ENCODE assay signal across 25 cellular contexts in the genomic region with DNA sequence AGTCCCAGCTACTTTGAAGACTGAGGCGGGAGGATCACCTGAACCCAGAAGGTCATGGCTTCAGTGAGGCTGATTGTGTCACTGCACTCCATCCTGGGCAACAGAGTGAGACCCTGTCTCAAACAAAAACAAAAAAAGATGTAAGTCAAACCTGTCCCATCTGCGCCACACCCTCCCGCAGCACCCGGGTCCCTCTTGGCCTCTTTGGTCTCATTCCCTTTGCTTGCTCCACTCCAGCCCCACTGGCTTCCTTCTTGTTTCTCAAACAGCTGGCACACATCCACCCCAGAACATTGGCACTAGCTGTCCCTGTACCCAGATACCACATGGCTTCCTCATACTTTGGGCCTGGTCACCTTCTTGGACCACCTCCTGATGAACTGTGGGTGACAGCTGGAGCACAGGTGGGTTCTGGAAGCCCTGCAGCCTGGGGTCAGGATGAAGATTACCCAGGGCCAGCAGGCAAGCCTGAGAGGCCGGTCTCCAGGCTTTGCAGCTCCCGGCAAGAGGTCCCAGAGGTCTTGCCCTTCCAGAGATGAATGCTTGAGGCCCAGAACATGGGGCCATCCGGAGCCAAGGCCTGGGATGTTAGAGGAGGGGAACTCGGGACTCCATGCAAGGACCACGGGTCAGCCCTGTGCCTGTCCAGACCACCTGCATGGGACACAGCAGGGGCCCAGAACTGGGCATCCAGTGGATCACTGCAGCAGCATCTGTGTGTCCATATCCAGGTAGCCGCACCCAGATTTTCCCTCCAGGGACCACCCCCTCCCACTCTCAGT. TPM values are rescaled to one million over a fixed set of nuclear protein-coding genes. Genes with fewer than 3 reads are reported as not detected.
DNase-seq lines count a peak whose midpoint lies in the region; ATAC-seq and TF ChIP-seq lines count a peak whose summit lies in the region.
"Had no signal": no experiment of that assay in that cellular context is flagged by ENCODE, and none has a peak within 500 bp of the region (broad histone marks: within the 10 kb centered on the region; RNA-seq: fewer than 3 reads in every experiment).

No MANE protein-coding gene starts in this region.

- no peak overlapping the region for H3K4me3 Mint-ChIP-seq in activated CD8-positive, alpha-beta memory T cell treated with anti-CD3 and anti-CD28 coated beads, Interleukin-2, amount 10 ng/mL, durations not matched to agents 7 days and 5 days
- H3K4me3 Mint-ChIP-seq: CD4-positive, alpha-beta T cell; IgD-negative memory B cell had no signal

- H3K9me3 Mint-ChIP-seq in activated CD8-positive, alpha-beta memory T cell treated with anti-CD3 and anti-CD28 coated beads, Interleukin-2, amount 10 ng/mL, durations not matched to agents 7 days and 5 days (ENCODE audit: low read depth) = no peaks in the 10 kb centered on the region
- H3K9me3 Mint-ChIP-seq: CD4-positive, alpha-beta T cell had no signal

- intact Hi-C loops in upper lobe of right lung (cut with DNase I) = no loop called here

- H3K36me3 Mint-ChIP-seq in activated CD8-positive, alpha-beta memory T cell treated with anti-CD3 and anti-CD28 coated beads, Interleukin-2, amount 10 ng/mL, durations not matched to agents 7 days and 5 days = no peaks in the 10 kb centered on the region

- TF ChIP-seq CTCF in lung (IDR thresholded peaks at IDR 0.05; ENCODE audit: control extremely low read depth, extremely low read depth) (no peak), upper lobe of right lung (IDR thresholded peaks at IDR 0.05) (no peak)

- WGBS in lung, 2 donors = 89 to 91% methylated on average over 10 of the region's 10 CpGs

- no peaks in the 10 kb centered on the region for H3K27me3 ChIP-seq in lung (ENCODE audit: control insufficient read depth, insufficient read depth)
- peaks cover 33% of the 10 kb centered on the region for H3K27me3 ChIP-seq in upper lobe of right lung

- H3K4me1 ChIP-seq in lung (ENCODE audit: control insufficient read depth in 2 of 2, insufficient read depth in 2 of 2, low read length in 2 of 2) (peaks cover 0 to 1% of the 10 kb centered on the region in 2 donors), upper lobe of right lung (no peaks in the 10 kb centered on the region)
- H3K4me1 ChIP-seq: BLaER1 had no signal

- H3K36me3 ChIP-seq in lung (ENCODE audit: control insufficient read depth in 2 of 2, insufficient read depth in 2 of 2, low read length in 2 of 2) (no peaks in the 10 kb centered on the region), upper lobe of right lung (no peaks in the 10 kb centered on the region)
- H3K36me3 ChIP-seq: BLaER1 had no signal

- no peaks in the 10 kb centered on the region for H3K4me1 Mint-ChIP-seq in activated CD8-positive, alpha-beta memory T cell treated with anti-CD3 and anti-CD28 coated beads, Interleukin-2, amount 10 ng/mL, durations not matched to agents 7 days and 5 days

- no peak overlapping the region for H3K4me3 ChIP-seq in lung
- no peak overlapping the region for H3K4me3 ChIP-seq in upper lobe of right lung
- H3K4me3 ChIP-seq: BLaER1, SK-N-MC had no signal

- peaks cover 27% of the 10 kb centered on the region for H3K27me3 Mint-ChIP-seq in activated CD8-positive, alpha-beta memory T cell treated with anti-CD3 and anti-CD28 coated beads, Interleukin-2, amount 10 ng/mL, durations not matched to agents 7 days and 5 days

- ATAC-seq in activated CD8-positive, alpha-beta memory T cell treated with anti-CD3 and anti-CD28 coated beads, Interleukin-2, amount 10 ng/mL, durations not matched to agents 7 days and 5 days = no peak
- ATAC-seq in lung (ENCODE audit: insufficient read depth, low FRiP score) (no peak), upper lobe of right lung (peak; percentile 11), GM19455 (IDR thresholded peaks at IDR 0.05; ENCODE audit: unreplicated experiment) (no peak)

- CTCF ChIA-PET in activated CD8-positive, alpha-beta memory T cell treated with anti-CD3 and anti-CD28 coated beads, Interleukin-2, amount 10 ng/mL, durations not matched to agents 7 days and 5 days (lab: Charles Lee) = interaction anchor here (1.2 to 1.7 kb wide), 2 partner anchors 76 to 78 kb away, joined by 3 to 7 read pairs; no protein-coding TSS in a partner anchor

- H3K27ac ChIP-seq in lung (ENCODE audit: low read depth in 1 of 2, low read length in 1 of 2) = no peak overlapping the region
- no peak overlapping the region for H3K27ac ChIP-seq in upper lobe of right lung
- H3K27ac ChIP-seq: 22Rv1, BLaER1, SK-N-MC had no signal

- H3K9me3 ChIP-seq in lung (ENCODE audit: control insufficient read depth in 2 of 2, insufficient read depth in 1 of 2, low read length in 1 of 2) (peaks cover 0 to 7% of the 10 kb centered on the region in 2 donors), upper lobe of right lung (no peaks in the 10 kb centered on the region)

- peak; percentile 4 for DNase-seq in activated CD4-positive, alpha-beta T cell treated with anti-CD3 and anti-CD28 coated beads for 1 hour
- DNase-seq in activated CD4-positive, alpha-beta T cell treated with anti-CD3 and anti-CD28 coated beads, Interleukin-2, amount 50 U/mL, for 48 hours = no peak
- peak; percentile 23 for DNase-seq in activated CD8-positive, alpha-beta memory T cell treated with anti-CD3 and anti-CD28 coated beads, Interleukin-2, amount 10 ng/mL, durations not matched to agents 7 days and 5 days
- peak; percentile 13 for DNase-seq in lung (ENCODE audit: low spot score)
- DNase-seq in upper lobe of right lung = no peak
- DNase-seq in SW 1271 (lab: John Stamatoyannopoulos, UW) = no peak
- no peak for DNase-seq in SK-N-DZ (ENCODE audit: low spot score)
- DNase-seq: ACHN; CD4-positive, alpha-beta T cell; GDM1; GOT3; Karpas-422; MV-4-11; NCI-H1105 treated with DMSO at 0.1 percent for 48 hours; NCI-H1694; NCI-H446; OCI-M1; SHP77 had no signal

- H3K27ac Mint-ChIP-seq in activated CD8-positive, alpha-beta memory T cell treated with anti-CD3 and anti-CD28 coated beads, Interleukin-2, amount 10 ng/mL, durations not matched to agents 7 days and 5 days = no peak overlapping the region
- H3K27ac Mint-ChIP-seq: CD4-positive, alpha-beta T cell had no signal

RNA-seq across cellular contexts. Expression of a gene that starts 10.9 kb away (rescaled TPM):
- under 1 TPM in 1 of 2 experiments, not detected in 1; 0.28 TPM for total RNA-seq in activated CD8-positive, alpha-beta memory T cell treated with anti-CD3 and anti-CD28 coated beads, Interleukin-2, amount 10 ng/mL, durations not matched to agents 7 days and 5 days
- total RNA-seq in lung = 10 to 100 TPM in 1 of 2 donors, 1 to 10 TPM in 1; 9.6 to 37.0 TPM
- 10 to 100 TPM; 26.1 to 31.4 TPM for polyA plus RNA-seq in lung
- total RNA-seq in upper lobe of right lung = 86.6 TPM
- polyA plus RNA-seq in SK-N-DZ (2014; cell fraction: cytosol; rRNA removed) = 116 and 129 TPM in 2 replicates
- 130 and 136 TPM in 2 replicates for polyA plus RNA-seq in SK-N-DZ (2014; cell fraction: nucleus; rRNA removed)

RNA-seq across cellular contexts. Expression of a gene that starts 37.3 kb away (rescaled TPM):
- not detected for total RNA-seq in activated CD8-positive, alpha-beta memory T cell treated with anti-CD3 and anti-CD28 coated beads, Interleukin-2, amount 10 ng/mL, durations not matched to agents 7 days and 5 days
- total RNA-seq in lung (not detected), upper lobe of right lung (not detected)
- not detected for polyA plus RNA-seq in lung
- polyA plus RNA-seq in SK-N-DZ (2014; cell fraction: cytosol; rRNA removed) = not detected in 2 replicates
- polyA plus RNA-seq in SK-N-DZ (2014; cell fraction: nucleus; rRNA removed) = not detected in 2 replicates
- total RNA-seq: CD4-positive, alpha-beta T cell; M059J; RPMI7951 had no signal
- polyA plus RNA-seq: IgD-negative memory B cell had no signal

Comparison
In these comparisons a context has a peak if more than half of its experiments do, and no peak if none do; other contexts are left out.
1. DNase-seq: peak in activated CD4-positive, alpha-beta T cell treated with anti-CD3 and anti-CD28 coated beads for 1 hour (single experiment), activated CD8-positive, alpha-beta memory T cell treated with anti-CD3 and anti-CD28 coated beads, Interleukin-2, amount 10 ng/mL, durations not matched to agents 7 days and 5 days (single experiment) and lung (single experiment); none in activated CD4-positive, alpha-beta T cell treated with anti-CD3 and anti-CD28 coated beads, Interleukin-2, amount 50 U/mL, for 48 hours (0 of 2), upper lobe of right lung (single experiment), SW 1271 (0 of 2) and SK-N-DZ (single experiment).
2. RNA of a gene that starts 10.9 kb away (total RNA-seq): 86.6 TPM in upper lobe of right lung (single experiment) and 9.6 to 37.0 TPM in lung; 0.28 TPM in activated CD8-positive, alpha-beta memory T cell treated with anti-CD3 and anti-CD28 coated beads, Interleukin-2, amount 10 ng/mL, durations not matched to agents 7 days and 5 days; every median in the first group is over 4 times any median in the second.